Comparison of ENCODE assay signal across 22 cellular contexts in genomic region chr22:23236026-23236425, GRCh38. TPM values are rescaled to one million over a fixed set of nuclear protein-coding genes. Genes with fewer than 3 reads are reported as not detected.
DNase-seq lines count a peak whose midpoint lies in the region; ATAC-seq, FAIRE-seq and TF ChIP-seq lines count a peak whose summit lies in the region.
"Had no signal": no experiment of that assay in that cellular context is flagged by ENCODE, and none has a peak within 500 bp of the region (broad histone marks: within the 10 kb centered on the region; RNA-seq: fewer than 3 reads in every experiment).

No MANE protein-coding gene starts in this region.

- peaks cover 15% of the 10 kb centered on the region for H3K4me1 ChIP-seq in CD4-positive, CD25-positive, alpha-beta regulatory T cell (ENCODE audit: control insufficient read depth, insufficient read depth, low read length, poor library complexity, severe bottlenecking)
- peaks cover 51% of the 10 kb centered on the region for H3K4me1 ChIP-seq in GM23338 (ENCODE audit: insufficient read depth)
- peaks cover 0 to 26% of the 10 kb centered on the region in 2 experiments; a peak in 3 of 5 replicates for H3K4me1 ChIP-seq in K562 (replicated peaks in 1 of 2; ENCODE audit: control insufficient read depth in 2 of 2, insufficient read depth in 2 of 2, low read length in 2 of 2)

- no peaks in the 10 kb centered on the region for H3K36me3 ChIP-seq in CD4-positive, CD25-positive, alpha-beta regulatory T cell (ENCODE audit: control insufficient read depth, insufficient read depth, low read length)
- H3K36me3 ChIP-seq in GM23338 (ENCODE audit: insufficient read depth) (no peaks in the 10 kb centered on the region), K562 (ENCODE audit: control insufficient read depth, insufficient read depth, low read length) (peaks cover 4% of the 10 kb centered on the region; the same call in 1 of the 3 replicates)
- H3K36me3 ChIP-seq: left ventricle myocardium inferior had no signal

- no peak overlapping the region for H3K4me3 Mint-ChIP-seq in CD4-positive, CD25-positive, alpha-beta regulatory T cell
- peak overlapping the region; percentile 24; the same call in 1 of the 3 replicates for H3K4me3 Mint-ChIP-seq in GM23338
- H3K4me3 Mint-ChIP-seq in naive thymus-derived CD8-positive, alpha-beta T cell: no peak overlapping the region
- H3K4me3 Mint-ChIP-seq: activated naive CD4-positive, alpha-beta T cell treated with anti-CD3 and anti-CD28 coated beads for 36 hours; stimulated activated naive CD8-positive, alpha-beta T cell treated with anti-CD3 and anti-CD28 coated beads, Interleukin-15, amount 100 ng/mL, for 72 hours had no signal

- no peak for TF ChIP-seq EP300 in K562 (IDR thresholded peaks at IDR 0.05; ENCODE audit: low read length)

- no peak overlapping the region for H3K27ac ChIP-seq in CD4-positive, CD25-positive, alpha-beta regulatory T cell (ENCODE audit: insufficient read depth, low read length, poor library complexity, severe bottlenecking)
- H3K27ac ChIP-seq in GM23338 (ENCODE audit: low read depth) (0 out of 2 replicates have a peak overlapping the region, but pooled peaks have one; percentile 59), K562 (ENCODE audit: extremely low read depth, low read depth, low read length) (no peak overlapping the region)

- no peaks in the 10 kb centered on the region for H3K27me3 ChIP-seq in CD4-positive, CD25-positive, alpha-beta regulatory T cell (ENCODE audit: control insufficient read depth, insufficient read depth, low read length)
- H3K27me3 ChIP-seq in GM23338 (ENCODE audit: insufficient read depth) (no peaks in the 10 kb centered on the region), K562 (ENCODE audit: control insufficient read depth in 2 of 2, insufficient read depth in 2 of 2, low read length in 2 of 2) (no peaks in the 10 kb centered on the region)
- H3K27me3 ChIP-seq: esophagus squamous epithelium had no signal

- H3K4me2 ChIP-seq in GM23338 (no peak overlapping the region), K562 (ENCODE audit: insufficient read depth, low read length) (no peak overlapping the region)
- H3K4me2 ChIP-seq: SK-N-SH had no signal

- no peak for FAIRE-seq in K562 (lab: Jason Lieb, UNC)
- FAIRE-seq: GM12878, HTR-8/SVneo had no signal

- H3K27me3 Mint-ChIP-seq in CD4-positive, CD25-positive, alpha-beta regulatory T cell: no peaks in the 10 kb centered on the region
- H3K27me3 Mint-ChIP-seq in GM23338 (ENCODE audit: insufficient read depth, low read depth, poor library complexity): peaks cover 23% of the 10 kb centered on the region
- H3K27me3 Mint-ChIP-seq in naive thymus-derived CD8-positive, alpha-beta T cell: no peaks in the 10 kb centered on the region
- H3K27me3 Mint-ChIP-seq: stimulated activated naive CD8-positive, alpha-beta T cell treated with anti-CD3 and anti-CD28 coated beads, Interleukin-15, amount 100 ng/mL, for 72 hours had no signal

- in situ Hi-C loops in K562 (cut with MboI) (no loop called here), G401 (cut with HindIII; ENCODE audit: low sequenced_read_pairs) (no loop called here)

- CTCF ChIA-PET in K562 (lab: Yijun Ruan, JAX; ENCODE audit: low intra/inter-chr PET ratio): no interaction called here

- H4K20me1 ChIP-seq in GM23338 (replicated peaks; ENCODE audit: insufficient read depth) (peaks cover 28% of the 10 kb centered on the region), K562 (replicated peaks; ENCODE audit: control insufficient read depth, insufficient read depth, low read length) (peaks cover 66% of the 10 kb centered on the region)

- TF ChIP-seq POLR2A in K562 (conservative IDR thresholded peaks at IDR 0.05): no peak

- POLR2A ChIA-PET in K562 (lab: Yijun Ruan, JAX): interaction anchor here (0.9 to 80.1 kb wide), 3 partner anchors 11 to 50 kb away, joined by 3 to 3476 read pairs (median 351); partner anchors contain the start of genes BCR and RAB36
- POLR2A ChIA-PET in naive thymus-derived CD8-positive, alpha-beta T cell (lab: Charles Lee): interaction anchor here (0.5 to 1.5 kb wide), 2 partner anchors 9 to 56 kb away, joined by 3 read pairs; no protein-coding TSS in a partner anchor

- H3K36me3 Mint-ChIP-seq in CD4-positive, CD25-positive, alpha-beta regulatory T cell: peaks cover 10% of the 10 kb centered on the region
- H3K36me3 Mint-ChIP-seq in GM23338 (ENCODE audit: low read depth): peaks cover 30% of the 10 kb centered on the region
- peaks cover 0 to 6% (median 3%) of the 10 kb centered on the region in 3 donors for H3K36me3 Mint-ChIP-seq in naive thymus-derived CD8-positive, alpha-beta T cell

- peak overlapping the region in 1 of 2 experiments; percentile 1; a peak in 2 of 4 replicates for H3K9ac ChIP-seq in K562 (ENCODE audit: insufficient read depth in 1 of 2, low read depth in 2 of 2, low read length in 2 of 2)
- H3K9ac ChIP-seq: SK-N-SH had no signal

- intact Hi-C loops in K562 (cut with micrococcal nuclease): no loop called here
- intact Hi-C loops in posterior vena cava (cut with DNase I): no loop called here

- H3K9me2 ChIP-seq in GM23338 (ENCODE audit: insufficient read depth): no peaks in the 10 kb centered on the region
- H3K9me2 ChIP-seq: SK-N-SH had no signal

- 87% methylated on average over 3 of the region's 3 CpGs for WGBS in K562 (ENCODE audit: insufficient coverage, low coverage, missing lambda C conversion rate)

- H3K27ac Mint-ChIP-seq in CD4-positive, CD25-positive, alpha-beta regulatory T cell: peak overlapping the region; percentile 20 to 86 (median 72)
- peak overlapping the region; percentile 63; the same call in 1 of the 2 replicates for H3K27ac Mint-ChIP-seq in GM23338
- H3K27ac Mint-ChIP-seq in naive thymus-derived CD8-positive, alpha-beta T cell: peak overlapping the region; percentile 22 to 83 (median 70)
- H3K27ac Mint-ChIP-seq: stimulated activated naive CD8-positive, alpha-beta T cell treated with anti-CD3 and anti-CD28 coated beads, Interleukin-15, amount 100 ng/mL, for 72 hours had no signal

- H3K9me3 ChIP-seq in CD4-positive, CD25-positive, alpha-beta regulatory T cell (ENCODE audit: control insufficient read depth in 2 of 2, low read length in 2 of 2): no peaks in the 10 kb centered on the region
- H3K9me3 ChIP-seq in K562 (replicated peaks; ENCODE audit: control insufficient read depth, insufficient read depth, low read depth, low read length): peaks cover 8% of the 10 kb centered on the region
- H3K9me3 ChIP-seq: esophagus squamous epithelium, left ventricle myocardium inferior, mucosa of descending colon, SK-N-SH had no signal

- no peak overlapping the region for H3K4me3 ChIP-seq in CD4-positive, CD25-positive, alpha-beta regulatory T cell (ENCODE audit: low read depth, low read length)
- no peak overlapping the region for H3K4me3 ChIP-seq in GM23338
- no peak overlapping the region for H3K4me3 ChIP-seq in K562
- H3K4me3 ChIP-seq: esophagus squamous epithelium, GM12878, left ventricle myocardium inferior, mucosa of descending colon had no signal

- peaks cover 0 to 63% (median 20%) of the 10 kb centered on the region in 4 donors for H3K4me1 Mint-ChIP-seq in CD4-positive, CD25-positive, alpha-beta regulatory T cell
- peaks cover 81% of the 10 kb centered on the region for H3K4me1 Mint-ChIP-seq in GM23338
- peaks cover 37 to 79% (median 65%) of the 10 kb centered on the region in 4 donors for H3K4me1 Mint-ChIP-seq in naive thymus-derived CD8-positive, alpha-beta T cell

- TF ChIP-seq CTCF in GM23338 (conservative IDR thresholded peaks at IDR 0.05; ENCODE audit: low read depth in 2 of 2) (no peak), K562 (IDR thresholded peaks at IDR 0.05 in 2 of 3, conservative IDR thresholded peaks at IDR 0.05 in 1 of 3; ENCODE audit: insufficient read depth in 2 of 3, low read depth in 1 of 3, low read length in 3 of 3) (no peak)

- no peak for DNase-seq in CD4-positive, CD25-positive, alpha-beta regulatory T cell
- no peak for DNase-seq in GM23338 (ENCODE audit: low spot score)
- peak in 3 of 4 experiments; percentile 60 to 64 (median 63) for DNase-seq in K562 (ENCODE audit: extremely low read depth in 1 of 4, low spot score in 3 of 4)
- no peak for DNase-seq in naive thymus-derived CD8-positive, alpha-beta T cell
- DNase-seq in G401 (ENCODE audit: low spot score): no peak
- no peak for DNase-seq in posterior vena cava (ENCODE audit: low spot score)
- DNase-seq in NCI-H1105 (lab: John Stamatoyannopoulos, UW): no peak
- DNase-seq in stimulated activated naive CD8-positive, alpha-beta T cell treated with anti-CD3 and anti-CD28 coated beads, Interleukin-15, Interleukin-2, amounts not matched to agents 100 U/mL and 50 U/mL, for 24 hours: no peak
- DNase-seq: activated naive CD4-positive, alpha-beta T cell treated with anti-CD3 and anti-CD28 coated beads for 36 hours; Calu3; esophagus squamous epithelium; GF-D8; left ventricle myocardium inferior; NCI-H1436 treated with DMSO at 0.1 percent for 48 hours; occipital lobe; SK-N-SH; stimulated activated CD4-positive, alpha-beta T cell treated with anti-CD3 and anti-CD28 coated beads, Interleukin-1b, Interleukin-23, amount 100 ng/mL, for 48 hours; stimulated activated naive CD8-positive, alpha-beta T cell treated with anti-CD3 and anti-CD28 coated beads, Interleukin-15, amount 100 ng/mL, for 72 hours had no signal

- BruUV-seq in K562 (replicated peaks; lab: Mats Ljungman, UMichigan): no TSS peak

- H2AFZ ChIP-seq in GM23338 (no peak overlapping the region), K562 (ENCODE audit: low read depth, low read length) (no peak overlapping the region)

- H3K9me1 ChIP-seq in K562 (ENCODE audit: control insufficient read depth, insufficient read depth, low read length): peaks cover 43% of the 10 kb centered on the region

- H3F3A ChIP-seq in GM23338 (replicated peaks; ENCODE audit: low read depth): peaks cover 15% of the 10 kb centered on the region

- H3K79me2 ChIP-seq in GM23338 (replicated peaks; ENCODE audit: insufficient read depth): peaks cover 98% of the 10 kb centered on the region
- peaks cover 88% of the 10 kb centered on the region for H3K79me2 ChIP-seq in K562 (ENCODE audit: control insufficient read depth, insufficient read depth, low read length)

- H3K9me3 Mint-ChIP-seq in CD4-positive, CD25-positive, alpha-beta regulatory T cell: peaks cover 0 to 1% (median 0%) of the 10 kb centered on the region in 7 donors
- peaks cover 8% of the 10 kb centered on the region for H3K9me3 Mint-ChIP-seq in GM23338
- no peaks in the 10 kb centered on the region for H3K9me3 Mint-ChIP-seq in naive thymus-derived CD8-positive, alpha-beta T cell

- ATAC-seq in CD4-positive, CD25-positive, alpha-beta regulatory T cell (ENCODE audit: low read depth in 2 of 2): no peak
- ATAC-seq in GM23338 (no peak), K562 (no peak)
- ATAC-seq in naive thymus-derived CD8-positive, alpha-beta T cell: no peak
- no peak for ATAC-seq in stimulated activated naive CD8-positive, alpha-beta T cell treated with anti-CD3 and anti-CD28 coated beads, Interleukin-15, Interleukin-2, amounts not matched to agents 100 U/mL and 50 U/mL, for 24 hours
- ATAC-seq: GM12878; mucosa of descending colon; Panc1; stimulated activated naive CD8-positive, alpha-beta T cell treated with anti-CD3 and anti-CD28 coated beads, Interleukin-15, amount 100 ng/mL, for 72 hours had no signal

- TF ChIP-seq RAD21 in K562 (CRISPR knock-in tag; conservative IDR thresholded peaks at IDR 0.05 in 1 of 2, IDR thresholded peaks at IDR 0.05 in 1 of 2): no peak

RNA-seq across cellular contexts. Expression of gene BCR, which starts 55.7 kb away (rescaled TPM):
- total RNA-seq in CD4-positive, CD25-positive, alpha-beta regulatory T cell: 66.3 TPM
- polyA plus RNA-seq in CD4-positive, CD25-positive, alpha-beta regulatory T cell: 1 to 10 TPM; 2.6 to 7.1 (median 2.8) TPM
- total RNA-seq in GM23338 (2014; rRNA removed; shearing (Covaris generic)): 101 and 121 TPM in 2 replicates
- polyA plus RNA-seq in GM23338 (2016; fragmentation: Nextera tagmentation; extraction: Ambion mirVana) (15.6 and 17.7 TPM in 2 replicates), K562 (2011; rRNA removed) (20.9 and 36.8 TPM in 2 replicates), K562 (2014; fragmentation: Illumina TruSeq; extraction: Trizol) (45.8 and 60.4 TPM in 2 replicates), K562 (2014; fragmentation: Nextera tagmentation; extraction: Ambion mirVana) (under 1 TPM; 0.41 to 0.70 TPM), K562 (2014; rRNA removed) (34.9 and 36.1 TPM in 2 replicates)
- 234 and 446 TPM in 2 replicates for total RNA-seq in K562 (2011; cell fraction: chromatin; rRNA removed; ENCODE audit: low replicate concordance)
- 279 and 314 TPM in 2 replicates for total RNA-seq in K562 (2011; cell fraction: nucleolus; rRNA removed)
- 196 and 222 TPM in 2 replicates for total RNA-seq in K562 (2011; cell fraction: nucleoplasm; rRNA removed)
- total RNA-seq in K562 (2014; rRNA removed) (81.7 and 100 TPM in 2 replicates), K562 (2014; rRNA removed; fragmentation: Illumina TruSeq; extraction: Trizol) (27.5 and 45.6 TPM in 2 replicates), K562 (2015; rRNA removed; fragmentation: Illumina TruSeq; extraction: Trizol) (65.7 and 68.4 TPM in 2 replicates), K562 (2021) (144 and 150 TPM in 2 replicates), posterior vena cava (10 to 100 TPM; 40.3 to 47.4 TPM)
- polyA plus RNA-seq in K562 (2011; cell fraction: cytosol; rRNA removed): 26.4 and 31.1 TPM in 2 replicates
- 57.9 and 76.9 TPM in 2 replicates for polyA plus RNA-seq in K562 (2011; cell fraction: nucleus; rRNA removed)
- 73.9 and 75.3 TPM in 2 replicates for polyA plus RNA-seq in K562 (2012)
- polyA minus RNA-seq in K562 (2011; rRNA and poly(A)+ RNA removed): 113 and 124 TPM in 2 replicates
- polyA minus RNA-seq in K562 (2011; cell fraction: cytosol; rRNA and poly(A)+ RNA removed): 132 and 181 TPM in 2 replicates
- polyA minus RNA-seq in K562 (2011; cell fraction: nucleus; rRNA and poly(A)+ RNA removed): 138 and 300 TPM in 2 replicates
- 10 to 100 TPM; 72.1 to 76.9 TPM for total RNA-seq in naive thymus-derived CD8-positive, alpha-beta T cell
- 10 to 100 TPM in 1 of 3 donors, 1 to 10 TPM in 2; 3.8 to 18.3 (median 5.6) TPM for polyA plus RNA-seq in naive thymus-derived CD8-positive, alpha-beta T cell
- total RNA-seq in G401 (2014; rRNA removed; shearing (Covaris generic)): 32.4 and 55.9 TPM in 2 replicates

Comparison
In these comparisons a context has a peak if more than half of its experiments do, and no peak if none do; other contexts are left out.
1. DNase-seq: peak in K562 (3 of 4); none in CD4-positive, CD25-positive, alpha-beta regulatory T cell (0 of 3), GM23338 (single experiment), naive thymus-derived CD8-positive, alpha-beta T cell (0 of 10), G401 (single experiment), posterior vena cava (single experiment), NCI-H1105 (single experiment) and stimulated activated naive CD8-positive, alpha-beta T cell treated with anti-CD3 and anti-CD28 coated beads, Interleukin-15, Interleukin-2, amounts not matched to agents 100 U/mL and 50 U/mL, for 24 hours (single experiment).
2. Peak in every context shown above with its lines, with median percentiles within 50 percentile points of each other: H3K27ac Mint-ChIP-seq.